In genomic region chr21:44706026-44706705, GRCh38 we compare ENCODE assay signal across 20 cellular contexts. TPM values are rescaled to one million over a fixed set of nuclear protein-coding genes. Genes with fewer than 3 reads are reported as not detected.
A peak's percentile ranks its signal among the peaks of the same experiment; 100 is the strongest.
DNase-seq lines count a peak whose midpoint lies in the region; ATAC-seq and TF ChIP-seq lines count a peak whose summit lies in the region.
"Had no signal": no experiment of that assay in that cellular context is flagged by ENCODE, and none has a peak within 500 bp of the region (broad histone marks: within the 10 kb centered on the region; RNA-seq: fewer than 3 reads in every experiment).

No MANE protein-coding gene starts in this region.

- H3K27me3 ChIP-seq in testis = no peaks in the 10 kb centered on the region

- DNase-seq in activated naive CD4-positive, alpha-beta T cell treated with anti-CD3 and anti-CD28 coated beads, Interleukin-2, amount 10 ng/mL, durations not matched to agents 7 days and 5 days = peak; percentile 17
- DNase-seq in activated naive CD4-positive, alpha-beta T cell (lab: John Stamatoyannopoulos, UW) = no peak
- DNase-seq in testis = peak; percentile 9
- DNase-seq in amygdala (lab: John Stamatoyannopoulos, UW) = no peak
- DNase-seq: body of pancreas; effector memory CD4-positive, alpha-beta T cell; foreskin fibroblast; GF-D8; GOT3; islet precursor cell; NCI-H510A treated with DMSO at 0.1 percent for 48 hours; upper lobe of right lung had no signal

- H3K4me1 Mint-ChIP-seq in activated naive CD4-positive, alpha-beta T cell treated with anti-CD3 and anti-CD28 coated beads, Interleukin-2, amount 10 ng/mL, durations not matched to agents 7 days and 5 days = peaks cover 12% of the 10 kb centered on the region

- H3K36me3 ChIP-seq in testis (ENCODE audit: low read depth, missing control alignments) = no peaks in the 10 kb centered on the region
- H3K36me3 ChIP-seq: upper lobe of right lung had no signal

- 4 to 6% methylated on average over 27 to 54 of the region's 54 CpGs for WGBS in testis, 2 donors

- peaks cover 100% of the 10 kb centered on the region for H3K27me3 Mint-ChIP-seq in activated naive CD4-positive, alpha-beta T cell treated with anti-CD3 and anti-CD28 coated beads, Interleukin-2, amount 10 ng/mL, durations not matched to agents 7 days and 5 days

- peaks cover 16% of the 10 kb centered on the region for H3K36me3 Mint-ChIP-seq in activated naive CD4-positive, alpha-beta T cell treated with anti-CD3 and anti-CD28 coated beads, Interleukin-2, amount 10 ng/mL, durations not matched to agents 7 days and 5 days

- peaks cover 2% of the 10 kb centered on the region for H3K9me3 ChIP-seq in iPS-18c (ENCODE audit: control insufficient read depth, insufficient read depth, low read length)
- H3K9me3 ChIP-seq in testis = no peaks in the 10 kb centered on the region
- H3K9me3 ChIP-seq: body of pancreas, upper lobe of right lung had no signal

- peak overlapping the region; percentile 70 for H3K4me3 ChIP-seq in iPS-18c (ENCODE audit: insufficient read depth, low read depth, low read length)
- no peak overlapping the region for H3K4me3 ChIP-seq in testis
- H3K4me3 ChIP-seq: body of pancreas, upper lobe of right lung had no signal

- intact Hi-C loops in testis (cut with DNase I; ENCODE audit: low total_unique reads) = no loop called here

- ATAC-seq in GM21723 (IDR thresholded peaks at IDR 0.05; ENCODE audit: unreplicated experiment) = no peak
- ATAC-seq: body of pancreas, Panc1, T-cell, upper lobe of right lung had no signal

- H3K4me1 ChIP-seq in testis = peaks cover 9% of the 10 kb centered on the region

- peaks cover 12% of the 10 kb centered on the region for H3K9me3 Mint-ChIP-seq in activated naive CD4-positive, alpha-beta T cell treated with anti-CD3 and anti-CD28 coated beads, Interleukin-2, amount 10 ng/mL, durations not matched to agents 7 days and 5 days

- TF ChIP-seq CTCF in testis (IDR thresholded peaks at IDR 0.05) = no peak

- no peak overlapping the region for H3K4me3 Mint-ChIP-seq in activated naive CD4-positive, alpha-beta T cell treated with anti-CD3 and anti-CD28 coated beads, Interleukin-2, amount 10 ng/mL, durations not matched to agents 7 days and 5 days
- H3K4me3 Mint-ChIP-seq: T-cell had no signal

- H3K27ac ChIP-seq in testis = no peak overlapping the region
- H3K27ac ChIP-seq: body of pancreas, KMS-11, upper lobe of right lung had no signal

- H3K27ac Mint-ChIP-seq in activated naive CD4-positive, alpha-beta T cell treated with anti-CD3 and anti-CD28 coated beads, Interleukin-2, amount 10 ng/mL, durations not matched to agents 7 days and 5 days = peak overlapping the region; percentile 28
- H3K27ac Mint-ChIP-seq: activated T-helper 2 cell treated with anti-CD3 and anti-CD28 coated beads, Interferon-gamma antibody, Interleukin-2, Interleukin-4, amounts not matched to agents 10 μg/mL and 5 μg/mL and 100 μg/mL, durations not matched to agents 14 hours and 24 hours and 36 hours; progenitor cell of endocrine pancreas; T-cell had no signal

- CTCF ChIA-PET in activated naive CD4-positive, alpha-beta T cell treated with anti-CD3 and anti-CD28 coated beads, Interleukin-2, amount 10 ng/mL, durations not matched to agents 7 days and 5 days (lab: Charles Lee) = no interaction called here

- no peak for TF ChIP-seq POLR2A in testis (IDR thresholded peaks at IDR 0.05)

RNA-seq across cellular contexts. Expression of gene TSPEAR, which starts 5.2 kb away (rescaled TPM):
- total RNA-seq in testis = under 1 TPM; 0.55 to 0.62 TPM
- 0.53 TPM for polyA plus RNA-seq in testis (ENCODE audit: insufficient read depth, low read depth, low replicate concordance)
- total RNA-seq: activated T-helper 2 cell treated with anti-CD3 and anti-CD28 coated beads, Interferon-gamma antibody, Interleukin-2, Interleukin-4, amounts not matched to agents 10 μg/mL and 5 μg/mL and 100 μg/mL, durations not matched to agents 14 hours and 24 hours and 36 hours; progenitor cell of endocrine pancreas; T-cell had no signal
- polyA plus RNA-seq: AG04450 had no signal

RNA-seq across cellular contexts. Expression of gene KRTAP10-12, which starts 9.2 kb away (rescaled TPM):
- not detected for total RNA-seq in testis
- not detected for polyA plus RNA-seq in testis (ENCODE audit: insufficient read depth, low read depth, low replicate concordance)
- total RNA-seq: activated T-helper 2 cell treated with anti-CD3 and anti-CD28 coated beads, Interferon-gamma antibody, Interleukin-2, Interleukin-4, amounts not matched to agents 10 μg/mL and 5 μg/mL and 100 μg/mL, durations not matched to agents 14 hours and 24 hours and 36 hours; body of pancreas; progenitor cell of endocrine pancreas; T-cell; upper lobe of right lung had no signal
- polyA plus RNA-seq: AG04450 had no signal

RNA-seq across cellular contexts. Expression of gene KRTAP12-1, which starts 24.2 kb away (rescaled TPM):
- not detected for total RNA-seq in testis
- not detected for polyA plus RNA-seq in testis (ENCODE audit: insufficient read depth, low read depth, low replicate concordance)
- total RNA-seq: activated T-helper 2 cell treated with anti-CD3 and anti-CD28 coated beads, Interferon-gamma antibody, Interleukin-2, Interleukin-4, amounts not matched to agents 10 μg/mL and 5 μg/mL and 100 μg/mL, durations not matched to agents 14 hours and 24 hours and 36 hours; body of pancreas; progenitor cell of endocrine pancreas; T-cell; upper lobe of right lung had no signal
- polyA plus RNA-seq: AG04450 had no signal

RNA-seq across cellular contexts. Expression of gene KRTAP12-2, which starts 39.4 kb away (rescaled TPM):
- under 1 TPM in 1 of 2 donors, not detected in 1; 0.79 TPM for total RNA-seq in testis
- not detected for polyA plus RNA-seq in testis (ENCODE audit: insufficient read depth, low read depth, low replicate concordance)
- total RNA-seq: activated T-helper 2 cell treated with anti-CD3 and anti-CD28 coated beads, Interferon-gamma antibody, Interleukin-2, Interleukin-4, amounts not matched to agents 10 μg/mL and 5 μg/mL and 100 μg/mL, durations not matched to agents 14 hours and 24 hours and 36 hours; body of pancreas; progenitor cell of endocrine pancreas; T-cell; upper lobe of right lung had no signal
- polyA plus RNA-seq: AG04450 had no signal

RNA-seq across cellular contexts. Expression of gene KRTAP12-3, which starts 48.4 kb away (rescaled TPM):
- not detected for total RNA-seq in testis
- not detected for polyA plus RNA-seq in testis (ENCODE audit: insufficient read depth, low read depth, low replicate concordance)
- total RNA-seq: activated T-helper 2 cell treated with anti-CD3 and anti-CD28 coated beads, Interferon-gamma antibody, Interleukin-2, Interleukin-4, amounts not matched to agents 10 μg/mL and 5 μg/mL and 100 μg/mL, durations not matched to agents 14 hours and 24 hours and 36 hours; body of pancreas; progenitor cell of endocrine pancreas; T-cell; upper lobe of right lung had no signal
- polyA plus RNA-seq: AG04450 had no signal

Comparison
In these comparisons a context has a peak if more than half of its experiments do, and no peak if none do; other contexts are left out.
1. DNase-seq: peak in activated naive CD4-positive, alpha-beta T cell treated with anti-CD3 and anti-CD28 coated beads, Interleukin-2, amount 10 ng/mL, durations not matched to agents 7 days and 5 days (single experiment) and testis (single experiment); none in activated naive CD4-positive, alpha-beta T cell (0 of 4) and amygdala (0 of 56).